13 cellular contexts compared by ENCODE assay signal in genomic region chr3:45552031-45552772, GRCh38. TPM values are rescaled to one million over a fixed set of nuclear protein-coding genes. Genes with fewer than 3 reads are reported as not detected.
DNase-seq lines count a peak whose midpoint lies in the region; ATAC-seq, FAIRE-seq and TF ChIP-seq lines count a peak whose summit lies in the region.
"Had no signal": no experiment of that assay in that cellular context is flagged by ENCODE, and none has a peak within 500 bp of the region (broad histone marks: within the 10 kb centered on the region; RNA-seq: fewer than 3 reads in every experiment).

No MANE protein-coding gene starts in this region.

- H3K36me3 ChIP-seq in gastroesophageal sphincter (peaks cover 0 to 14% of the 10 kb centered on the region in 2 donors), stomach smooth muscle (ENCODE audit: control insufficient read depth in 2 of 2, insufficient read depth in 2 of 2, low read length in 2 of 2) (peaks cover 0 to 5% of the 10 kb centered on the region in 2 donors)
- H3K36me3 ChIP-seq in effector memory CD4-positive, alpha-beta T cell (ENCODE audit: control insufficient read depth, insufficient read depth, low read length) = no peaks in the 10 kb centered on the region
- H3K36me3 ChIP-seq: HAP-1 had no signal

- no peaks in the 10 kb centered on the region for H3K27me3 ChIP-seq in gastroesophageal sphincter
- H3K27me3 ChIP-seq in stomach smooth muscle (ENCODE audit: control insufficient read depth in 1 of 2, insufficient read depth in 2 of 2, low read length in 2 of 2) = no peaks in the 10 kb centered on the region
- H3K27me3 ChIP-seq in effector memory CD4-positive, alpha-beta T cell (replicated peaks; ENCODE audit: control insufficient read depth, insufficient read depth, low read length, poor library complexity, severe bottlenecking) = no peaks in the 10 kb centered on the region

- 69 to 94% methylated on average over 3 to 4 of the region's 10 CpGs for WGBS in gastroesophageal sphincter (ENCODE audit: low coverage in 1 of 2), 2 donors

- no peak overlapping the region for H3K9ac ChIP-seq in stomach smooth muscle (ENCODE audit: low read length in 2 of 2)

- no peak for TF ChIP-seq EP300 in gastroesophageal sphincter (IDR thresholded peaks at IDR 0.05)

- no peaks in the 10 kb centered on the region for H3K9me3 ChIP-seq in gastroesophageal sphincter
- H3K9me3 ChIP-seq in stomach smooth muscle (ENCODE audit: control insufficient read depth in 2 of 2, low read length in 2 of 2) = no peaks in the 10 kb centered on the region
- H3K9me3 ChIP-seq in effector memory CD4-positive, alpha-beta T cell (ENCODE audit: control insufficient read depth, low read length) = no peaks in the 10 kb centered on the region
- H3K9me3 ChIP-seq: HAP-1 had no signal

- ATAC-seq in gastroesophageal sphincter = no peak

- H3K27ac ChIP-seq in gastroesophageal sphincter (peak overlapping the region in 3 of 4 donors; percentile 46 to 79 (median 66)), stomach smooth muscle (ENCODE audit: low read length) (peak overlapping the region; percentile 41), caudate nucleus (ENCODE audit: low read depth, low read length) (no peak overlapping the region)
- H3K27ac ChIP-seq in effector memory CD4-positive, alpha-beta T cell (ENCODE audit: insufficient read depth, low read length, poor library complexity, severe bottlenecking) = no peak overlapping the region

- peaks cover 0 to 65% (median 41%) of the 10 kb centered on the region in 3 donors for H3K4me1 ChIP-seq in gastroesophageal sphincter
- H3K4me1 ChIP-seq in stomach smooth muscle (ENCODE audit: control insufficient read depth, insufficient read depth, low read length) = peaks cover 36% of the 10 kb centered on the region
- H3K4me1 ChIP-seq in effector memory CD4-positive, alpha-beta T cell (ENCODE audit: control insufficient read depth, insufficient read depth, low read length, poor library complexity, severe bottlenecking) = no peaks in the 10 kb centered on the region
- H3K4me1 ChIP-seq: HAP-1 had no signal

- DNase-seq in DMS79 treated with DMSO at 0.1 percent for 48 hours (lab: John Stamatoyannopoulos, UW) (peak; percentile 25), RPMI7951 (ENCODE audit: low read depth) (peak; percentile 93), caudate nucleus (lab: John Stamatoyannopoulos, UW) (no peak), frontal cortex (ENCODE audit: low spot score in 2 of 2) (no peak)
- no peak for DNase-seq in activated effector memory CD4-positive, alpha-beta T cell treated with anti-CD3 and anti-CD28 coated beads, Interleukin-2, amount 50 U/mL, for 16 hours
- no peak for DNase-seq in effector memory CD4-positive, alpha-beta T cell
- DNase-seq: effector CD4-positive, alpha-beta T cell; NCI-H1694; small intestine had no signal

- TF ChIP-seq CTCF in gastroesophageal sphincter (IDR thresholded peaks at IDR 0.05) = no peak

- no peak for FAIRE-seq in frontal cortex (lab: Jason Lieb, UNC)
- FAIRE-seq: small intestine, TTC549 had no signal

- H3K4me3 ChIP-seq in gastroesophageal sphincter = no peak overlapping the region
- H3K4me3 ChIP-seq in stomach smooth muscle (ENCODE audit: low read length in 2 of 2) = no peak overlapping the region
- H3K4me3 ChIP-seq in effector memory CD4-positive, alpha-beta T cell (ENCODE audit: insufficient read depth, low read depth, low read length, poor library complexity, severe bottlenecking) = no peak overlapping the region
- H3K4me3 ChIP-seq: HAP-1 had no signal

- TF ChIP-seq POLR2A in gastroesophageal sphincter (IDR thresholded peaks at IDR 0.05) = no peak

RNA-seq across cellular contexts. Expression of gene LIMD1, which starts 42.3 kb away (rescaled TPM):
- total RNA-seq in RPMI7951 (2014; rRNA removed; shearing (Covaris generic)) = 40.0 and 44.9 TPM in 2 replicates
- 10 to 100 TPM; 17.3 to 42.7 (median 33.3) TPM for total RNA-seq in gastroesophageal sphincter
- total RNA-seq in frontal cortex = 5.3 TPM

Comparison
In these comparisons a context has a peak if more than half of its experiments do, and no peak if none do; other contexts are left out.
1. DNase-seq: peak in DMS79 treated with DMSO at 0.1 percent for 48 hours (single experiment) and RPMI7951 (single experiment); none in activated effector memory CD4-positive, alpha-beta T cell treated with anti-CD3 and anti-CD28 coated beads, Interleukin-2, amount 50 U/mL, for 16 hours (single experiment), caudate nucleus (0 of 61), frontal cortex (0 of 2) and effector memory CD4-positive, alpha-beta T cell (0 of 3).
2. H3K27ac ChIP-seq: peak in gastroesophageal sphincter (3 of 4) and stomach smooth muscle (single experiment); none in caudate nucleus (single experiment) and effector memory CD4-positive, alpha-beta T cell (single experiment).